16 cellular contexts compared by ENCODE assay signal in genomic region chr3:78427303-78427702, GRCh38.
DNase-seq lines count a peak whose midpoint lies in the region; ATAC-seq lines count a peak whose summit lies in the region.
"Had no signal": no experiment of that assay in that cellular context is flagged by ENCODE, and none has a peak within 500 bp of the region (broad histone marks: within the 10 kb centered on the region; RNA-seq: fewer than 3 reads in every experiment).

No MANE protein-coding gene starts in this region.

- no peaks in the 10 kb centered on the region for H3K9me3 ChIP-seq in SK-N-MC (ENCODE audit: low read depth, low read length)

- DNase-seq in EH (ENCODE audit: low read depth) (peak; percentile 43), SK-N-MC (ENCODE audit: low read depth, low spot score) (no peak), fibroblast of gingiva (ENCODE audit: low read depth) (peak; percentile 33), skeletal muscle cell (ENCODE audit: low read depth) (peak; percentile 8), cortex of kidney (lab: John Stamatoyannopoulos, UW) (no peak), substantia nigra (lab: John Stamatoyannopoulos, UW) (no peak)
- DNase-seq: CD4-positive, CD25-positive, alpha-beta regulatory T cell; IMR-90; Kasumi-1; NCI-H187; NCI-H345; NCI-H526; RPMI8226; SIG-M5 had no signal

- ATAC-seq in HG02678 (IDR thresholded peaks at IDR 0.05; ENCODE audit: unreplicated experiment): no peak
- ATAC-seq: GM12878 had no signal

- no peak overlapping the region for H3K9ac ChIP-seq in SK-N-MC (ENCODE audit: insufficient read length)

- no peak overlapping the region for H3K4me3 ChIP-seq in SK-N-MC
- H3K4me3 ChIP-seq in skeletal muscle cell (ENCODE audit: low read depth, low read length): no peak overlapping the region
- H3K4me3 ChIP-seq: GM12878 had no signal

- no peaks in the 10 kb centered on the region for H3K36me3 ChIP-seq in SK-N-MC (ENCODE audit: insufficient read depth, low read length)

- H3K27ac ChIP-seq in SK-N-MC (peak overlapping the region; percentile 74; the same call in 1 of the 2 replicates), substantia nigra (ENCODE audit: low read depth, low read length, poor library complexity, severe bottlenecking) (no peak overlapping the region)

Comparison
In these comparisons a context has a peak if more than half of its experiments do, and no peak if none do; other contexts are left out.
1. DNase-seq: peak in EH (single experiment), fibroblast of gingiva (single experiment) and skeletal muscle cell (single experiment); none in SK-N-MC (single experiment), cortex of kidney (single experiment) and substantia nigra (0 of 49).